ENCODE assay signal across 23 cellular contexts in genomic region chr17:67619555-67619954, GRCh38.
A peak's percentile ranks its signal among the peaks of the same experiment; 100 is the strongest.
DNase-seq lines count a peak whose midpoint lies in the region; ATAC-seq and TF ChIP-seq lines count a peak whose summit lies in the region.
"Had no signal": no experiment of that assay in that cellular context is flagged by ENCODE, and none has a peak within 500 bp of the region (broad histone marks: within the 10 kb centered on the region; RNA-seq: fewer than 3 reads in every experiment).

No MANE protein-coding gene starts in this region.

- peaks cover 30% of the 10 kb centered on the region for H3K36me3 Mint-ChIP-seq in CD4-positive, alpha-beta T cell (ENCODE audit: low read depth)
- H3K36me3 Mint-ChIP-seq in immature natural killer cell: no peaks in the 10 kb centered on the region

- H3K27me3 Mint-ChIP-seq in CD4-positive, alpha-beta T cell: no peaks in the 10 kb centered on the region
- peaks cover 0 to 3% (median 2%) of the 10 kb centered on the region in 3 donors for H3K27me3 Mint-ChIP-seq in immature natural killer cell (ENCODE audit: low read depth in 3 of 3)
- H3K27me3 Mint-ChIP-seq: CD8-positive, alpha-beta memory T cell had no signal

- H3K4me2 ChIP-seq in mammary epithelial cell (ENCODE audit: insufficient read depth, low read depth, low read length): no peak overlapping the region
- H3K4me2 ChIP-seq: BLaER1, PC-9 had no signal

- H3K9me3 ChIP-seq in CD4-positive, alpha-beta T cell (ENCODE audit: control insufficient read depth, low read length): no peaks in the 10 kb centered on the region
- no peaks in the 10 kb centered on the region for H3K9me3 ChIP-seq in mammary epithelial cell (replicated peaks; ENCODE audit: insufficient read depth, low read length)
- H3K9me3 ChIP-seq in prostate gland: no peaks in the 10 kb centered on the region
- H3K9me3 ChIP-seq: BLaER1, MG63 had no signal

- no peak for DNase-seq in CD4-positive, alpha-beta T cell
- DNase-seq in D341Med (ENCODE audit: low spot score): peak; percentile 63
- peak; percentile 33 for DNase-seq in NCI-H524 treated with DMSO at 0.1 percent for 48 hours (lab: John Stamatoyannopoulos, UW)
- DNase-seq in immature natural killer cell: no peak
- no peak for DNase-seq in mammary epithelial cell
- no peak for DNase-seq in prostate gland (ENCODE audit: low spot score)
- DNase-seq: CD8-positive, alpha-beta memory T cell; GDM1; H9; Kasumi-1; MG63; NCI-H1048; NCI-H1436; NCI-H2081 treated with DMSO at 0.1 percent for 48 hours; NCI-H226; NCI-H526; PC-9; SIG-M5 had no signal

- no peak overlapping the region for H3K9ac ChIP-seq in mammary epithelial cell (ENCODE audit: insufficient read depth, low read length)
- H3K9ac ChIP-seq: BLaER1 had no signal

- H3K4me3 Mint-ChIP-seq in CD4-positive, alpha-beta T cell: no peak overlapping the region
- H3K4me3 Mint-ChIP-seq in immature natural killer cell: no peak overlapping the region
- H3K4me3 Mint-ChIP-seq: CD8-positive, alpha-beta memory T cell; H9 had no signal

- POLR2A ChIA-PET in CD4-positive, alpha-beta T cell (lab: Charles Lee): no interaction called here

- CTCF ChIA-PET in CD4-positive, alpha-beta T cell (lab: Charles Lee): no interaction called here
- CTCF ChIA-PET in mammary epithelial cell (lab: Charles Lee; ENCODE audit: low non-redundant PET): no interaction called here

- no peaks in the 10 kb centered on the region for H3K79me2 ChIP-seq in mammary epithelial cell (ENCODE audit: insufficient read depth, low read length)

- no peaks in the 10 kb centered on the region for H3K27me3 ChIP-seq in CD4-positive, alpha-beta T cell (ENCODE audit: control insufficient read depth, insufficient read depth, low read length)
- H3K27me3 ChIP-seq in mammary epithelial cell (ENCODE audit: insufficient read depth, low read length) (no peaks in the 10 kb centered on the region), prostate gland (replicated peaks; ENCODE audit: insufficient read depth) (no peaks in the 10 kb centered on the region)
- H3K27me3 ChIP-seq: BLaER1 had no signal

- H3K9me3 Mint-ChIP-seq in CD4-positive, alpha-beta T cell: no peaks in the 10 kb centered on the region
- no peaks in the 10 kb centered on the region for H3K9me3 Mint-ChIP-seq in immature natural killer cell
- H3K9me3 Mint-ChIP-seq: CD8-positive, alpha-beta memory T cell; H9 had no signal

- no TSS peak for BruUV-seq in mammary epithelial cell (replicated peaks; lab: Mats Ljungman, UMichigan)

- no peaks in the 10 kb centered on the region for H4K20me1 ChIP-seq in mammary epithelial cell (ENCODE audit: insufficient read depth, low read length)
- H4K20me1 ChIP-seq: BLaER1 had no signal

- in situ Hi-C loops in mammary epithelial cell (cut with MboI; ENCODE audit: low sequenced_read_pairs in 2 of 2): no loop called here

- TF ChIP-seq CTCF in CD4-positive, alpha-beta T cell (IDR thresholded peaks at IDR 0.05): no peak
- TF ChIP-seq CTCF in mammary epithelial cell (conservative IDR thresholded peaks at IDR 0.05 in 1 of 2, IDR thresholded peaks at IDR 0.05 in 1 of 2; ENCODE audit: extremely low read depth in 1 of 2, insufficient read depth in 1 of 2, low read depth in 1 of 2, low read length in 2 of 2): no peak
- no peak for TF ChIP-seq CTCF in prostate gland (IDR thresholded peaks at IDR 0.05)

- 95% methylated on average over 4 of the region's 9 CpGs for WGBS in mammary epithelial cell (ENCODE audit: low coverage, missing lambda C conversion rate)
- 96% methylated on average over 9 of the region's 9 CpGs for WGBS in prostate gland

- intact Hi-C loops in CD4-positive, alpha-beta T cell (cut with DNase I, micrococcal nuclease): no loop called here
- intact Hi-C loops in mammary epithelial cell (cut with micrococcal nuclease): no loop called here
- intact Hi-C loops in prostate gland (cut with DNase I): no loop called here

- H3K27ac Mint-ChIP-seq in CD4-positive, alpha-beta T cell: peak overlapping the region; percentile 69
- peak overlapping the region in 5 of 6 donors; percentile 37 to 63 (median 51) for H3K27ac Mint-ChIP-seq in immature natural killer cell

- TF ChIP-seq POLR2A in prostate gland (IDR thresholded peaks at IDR 0.05): no peak

- ATAC-seq in CD4-positive, alpha-beta T cell (ENCODE audit: poor library complexity): no peak
- no peak for ATAC-seq in HG02884 (IDR thresholded peaks at IDR 0.05; ENCODE audit: unreplicated experiment)
- no peak for ATAC-seq in HG03175 (IDR thresholded peaks at IDR 0.05; ENCODE audit: unreplicated experiment)
- ATAC-seq: SK-N-SH treated with all-trans-retinoic acid at 6 μM for 48 hours had no signal

- H3K27ac ChIP-seq in CD4-positive, alpha-beta T cell (ENCODE audit: low read depth, low read length): no peak overlapping the region
- H3K27ac ChIP-seq in mammary epithelial cell (ENCODE audit: insufficient read depth, low read depth, low read length) (no peak overlapping the region), prostate gland (no peak overlapping the region)
- H3K27ac ChIP-seq: BLaER1, PC-9, RWPE1 had no signal

- H3K4me1 ChIP-seq in mammary epithelial cell (ENCODE audit: insufficient read depth, low read length) (peaks cover 7% of the 10 kb centered on the region), prostate gland (replicated peaks) (no peaks in the 10 kb centered on the region)

- H3K4me1 Mint-ChIP-seq in CD4-positive, alpha-beta T cell (ENCODE audit: low read depth): peaks cover 4% of the 10 kb centered on the region
- H3K4me1 Mint-ChIP-seq in immature natural killer cell: peaks cover 9 to 20% of the 10 kb centered on the region in 2 donors

- no peak overlapping the region for H3K4me3 ChIP-seq in mammary epithelial cell (replicated peaks in 1 of 3; ENCODE audit: insufficient read depth in 1 of 3, low read depth in 2 of 3, low read length in 3 of 3)
- no peak overlapping the region for H3K4me3 ChIP-seq in prostate gland
- H3K4me3 ChIP-seq: BLaER1, MG63, PC-9 had no signal

- H2AFZ ChIP-seq in mammary epithelial cell (ENCODE audit: low read depth, low read length): no peak overlapping the region
- H2AFZ ChIP-seq: PC-9 had no signal

- dilution Hi-C loops in mammary epithelial cell (cut with HindIII; ENCODE audit: low sequenced_read_pairs): no loop called here

- H3K36me3 ChIP-seq in mammary epithelial cell (ENCODE audit: insufficient read depth, low read length): no peaks in the 10 kb centered on the region
- H3K36me3 ChIP-seq in prostate gland: no peaks in the 10 kb centered on the region
- H3K36me3 ChIP-seq: MG63 had no signal

Comparison
In these comparisons a context has a peak if more than half of its experiments do, and no peak if none do; other contexts are left out.
1. DNase-seq: peak in D341Med (single experiment) and NCI-H524 treated with DMSO at 0.1 percent for 48 hours (single experiment); none in CD4-positive, alpha-beta T cell (0 of 10), immature natural killer cell (0 of 3), mammary epithelial cell (single experiment) and prostate gland (single experiment).